2 cellular contexts compared by ENCODE assay signal in the genomic region with DNA sequence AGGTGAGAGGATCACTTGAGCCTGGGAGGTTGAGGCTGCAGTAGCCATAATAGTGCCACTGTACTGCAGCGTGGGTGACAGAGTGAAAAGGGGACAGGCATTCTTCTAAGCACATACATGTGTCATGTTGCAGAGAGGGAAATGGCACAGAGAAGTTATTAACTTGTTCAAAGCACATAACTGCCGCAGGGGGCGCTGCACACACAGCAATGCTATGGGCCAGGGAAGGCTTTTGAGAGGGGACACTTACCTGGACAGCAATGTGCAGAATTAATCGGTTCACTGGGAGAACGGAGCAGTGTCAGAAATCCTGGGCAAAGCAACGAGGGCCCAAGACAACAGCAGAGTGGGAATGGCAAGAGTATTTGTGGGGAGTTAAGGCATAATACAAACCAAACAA.
TF ChIP-seq lines count a peak whose summit lies in the region.

No MANE protein-coding gene starts in this region.

TF ChIP-seq in HEK293T, 16 proteins besides CTCF, POLR2A, EP300 and RAD21:
- TF ChIP-seq L3MBTL2 (conservative IDR thresholded peaks at IDR 0.05) (no peak), ZNF384 (IDR thresholded peaks at IDR 0.05) (no peak), ELF4 (IDR thresholded peaks at IDR 0.05) (no peak), LEF1 (IDR thresholded peaks at IDR 0.05; ENCODE audit: borderline replicate concordance) (no peak), NFRKB (IDR thresholded peaks at IDR 0.05) (no peak), SUZ12 (IDR thresholded peaks at IDR 0.05) (no peak), ARNT (IDR thresholded peaks at IDR 0.05) (no peak), BHLHE40 (IDR thresholded peaks at IDR 0.05; ENCODE audit: borderline replicate concordance) (no peak), FOXK2 (IDR thresholded peaks at IDR 0.05) (no peak), FOXA1 (IDR thresholded peaks at IDR 0.05) (no peak)
- TF ChIP-seq, protein P1, sequence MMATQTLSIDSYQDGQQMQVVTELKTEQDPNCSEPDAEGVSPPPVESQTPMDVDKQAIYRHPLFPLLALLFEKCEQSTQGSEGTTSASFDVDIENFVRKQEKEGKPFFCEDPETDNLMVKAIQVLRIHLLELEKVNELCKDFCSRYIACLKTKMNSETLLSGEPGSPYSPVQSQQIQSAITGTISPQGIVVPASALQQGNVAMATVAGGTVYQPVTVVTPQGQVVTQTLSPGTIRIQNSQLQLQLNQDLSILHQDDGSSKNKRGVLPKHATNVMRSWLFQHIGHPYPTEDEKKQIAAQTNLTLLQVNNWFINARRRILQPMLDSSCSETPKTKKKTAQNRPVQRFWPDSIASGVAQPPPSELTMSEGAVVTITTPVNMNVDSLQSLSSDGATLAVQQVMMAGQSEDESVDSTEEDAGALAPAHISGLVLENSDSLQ (IDR thresholded peaks at IDR 0.05): no peak

TF ChIP-seq in GM12878, 131 proteins besides CTCF, POLR2A, EP300 and RAD21:
- TF ChIP-seq JUNB (IDR thresholded peaks at IDR 0.05) (no peak), CREM (IDR thresholded peaks at IDR 0.05; ENCODE audit: low read depth) (no peak)
